ENCODE assay signal across 8 cellular contexts in genomic region chr18:72940509-72940908, GRCh38.
"Had no signal": no experiment of that assay in that cellular context is flagged by ENCODE, and none has a peak within 500 bp of the region (broad histone marks: within the 10 kb centered on the region; RNA-seq: fewer than 3 reads in every experiment).

No MANE protein-coding gene starts in this region.

- H3K4me2 ChIP-seq: GM23338 had no signal

- H3K27me3 Mint-ChIP-seq: IgD-negative memory B cell had no signal

- ATAC-seq: GM23338 had no signal

- FAIRE-seq: H1, H54 had no signal

- H3K9me3 Mint-ChIP-seq: GM23338, H9, IgD-negative memory B cell had no signal

- H3K4me1 Mint-ChIP-seq: GM23338, H9, IgD-negative memory B cell had no signal

- H3K4me3 ChIP-seq: GM23338 had no signal

- H3K4me3 Mint-ChIP-seq: GM23338, H9, IgD-negative memory B cell had no signal

- H3K27ac Mint-ChIP-seq: GM23338, IgD-negative memory B cell had no signal

- H3K27ac ChIP-seq: HL-60 had no signal

- DNase-seq: H9, HCEC 1CT, KG1 had no signal
